In the genomic region with DNA sequence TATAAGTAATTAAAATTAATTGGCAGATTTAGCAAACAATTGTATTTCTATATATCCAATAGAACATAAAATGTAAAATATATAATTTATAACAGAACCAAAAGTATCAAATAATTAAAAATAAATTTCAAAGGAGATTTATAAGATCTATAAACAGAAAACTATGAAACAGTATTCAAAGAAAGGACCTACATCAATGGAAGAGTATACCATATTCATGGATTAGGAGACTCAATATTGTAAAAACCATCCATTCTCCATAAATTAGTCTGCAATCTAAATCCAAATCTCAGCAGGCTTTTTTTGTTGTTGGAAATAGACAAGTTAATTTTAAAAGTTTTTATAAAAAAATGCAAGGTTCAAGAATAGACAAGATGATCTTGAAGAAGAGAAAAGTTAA, we compare ENCODE assay signal across 28 cellular contexts.
"Had no signal": no experiment of that assay in that cellular context is flagged by ENCODE, and none has a peak within 500 bp of the region (broad histone marks: within the 10 kb centered on the region; RNA-seq: fewer than 3 reads in every experiment).

No MANE protein-coding gene starts in this region.

- H3K4me3 Mint-ChIP-seq: natural killer cell treated with Interleukin-12 subunit alpha and Interleukin-12 subunit beta and Interleukin-15 and Interleukin-18, amount 100 ng/mL, for 72 hours; nephron progenitor cell; neural crest cell; stimulated activated effector memory CD8-positive, alpha-beta T cell treated with anti-CD3 and anti-CD28 coated beads, Interleukin-12 subunit alpha, Interleukin-12 subunit beta, amount 100 ng/mL, for 72 hours; stimulated activated naive B cell treated with anti-CD40 and anti-IgM and Interleukin-4, amounts not matched to agents 10 μg/mL and 1 μg/mL and 100 μg/mL, for 72 hours; stimulated activated naive CD8-positive, alpha-beta T cell treated with anti-CD3 and anti-CD28 coated beads, Interleukin-15, Interleukin-2, amounts not matched to agents 100 ng/mL and 50 ng/mL, for 24 hours had no signal

- ATAC-seq: natural killer cell treated with Interleukin-12 subunit alpha and Interleukin-12 subunit beta and Interleukin-15 and Interleukin-18, amount 100 ng/mL, for 72 hours; psoas muscle; right cardiac atrium; right lobe of liver; stimulated activated effector memory CD8-positive, alpha-beta T cell treated with anti-CD3 and anti-CD28 coated beads, Interleukin-12 subunit alpha, Interleukin-12 subunit beta, amount 100 ng/mL, for 72 hours; stimulated activated naive B cell treated with anti-CD40 and anti-IgM and Interleukin-4, amounts not matched to agents 10 μg/mL and 1 μg/mL and 100 μg/mL, for 72 hours had no signal

- H3K4me1 ChIP-seq: parathyroid adenoma, psoas muscle, right lobe of liver, sigmoid colon, stomach, thyroid gland, tibial nerve, upper lobe of left lung, vagina had no signal

- H3K9me3 Mint-ChIP-seq: natural killer cell treated with Interleukin-12 subunit alpha and Interleukin-12 subunit beta and Interleukin-15 and Interleukin-18, amount 100 ng/mL, for 72 hours had no signal

- H3K27ac Mint-ChIP-seq: natural killer cell treated with Interleukin-12 subunit alpha and Interleukin-12 subunit beta and Interleukin-15 and Interleukin-18, amount 100 ng/mL, for 72 hours; nephron progenitor cell; progenitor cell of endocrine pancreas; stimulated activated effector memory CD8-positive, alpha-beta T cell treated with anti-CD3 and anti-CD28 coated beads, Interleukin-12 subunit alpha, Interleukin-12 subunit beta, amount 100 ng/mL, for 72 hours; stimulated activated naive B cell treated with anti-CD40 and anti-IgM and Interleukin-4, amounts not matched to agents 10 μg/mL and 1 μg/mL and 100 μg/mL, for 72 hours; stimulated activated naive CD8-positive, alpha-beta T cell treated with anti-CD3 and anti-CD28 coated beads, Interleukin-15, Interleukin-2, amounts not matched to agents 100 ng/mL and 50 ng/mL, for 24 hours had no signal

- H3K4me3 ChIP-seq: psoas muscle, right lobe of liver, sigmoid colon, stomach, thoracic aorta, thyroid gland, tibial nerve, upper lobe of left lung, vagina had no signal

- FAIRE-seq: small intestine, urothelium cell line had no signal

- H3K27ac ChIP-seq: neutrophil, parathyroid adenoma, psoas muscle, right lobe of liver, sigmoid colon, stomach, thoracic aorta, thyroid gland, tibial nerve, upper lobe of left lung, vagina had no signal

- H3K4me1 Mint-ChIP-seq: nephron progenitor cell; neural crest cell; stimulated activated naive B cell treated with anti-CD40 and anti-IgM and Interleukin-4, amounts not matched to agents 10 μg/mL and 1 μg/mL and 100 μg/mL, for 72 hours had no signal

- H3K27me3 Mint-ChIP-seq: stimulated activated naive CD8-positive, alpha-beta T cell treated with anti-CD3 and anti-CD28 coated beads, Interleukin-15, Interleukin-2, amounts not matched to agents 100 ng/mL and 50 ng/mL, for 24 hours had no signal

- H3K36me3 Mint-ChIP-seq: natural killer cell treated with Interleukin-12 subunit alpha and Interleukin-12 subunit beta and Interleukin-15 and Interleukin-18, amount 100 ng/mL, for 72 hours had no signal

- H3K9me3 ChIP-seq: neutrophil, psoas muscle, right lobe of liver, thoracic aorta, thyroid gland, vagina had no signal

- H3K27me3 ChIP-seq: neutrophil, right lobe of liver, sigmoid colon, thyroid gland, tibial nerve, upper lobe of left lung, vagina had no signal

- H3K36me3 ChIP-seq: neutrophil, right lobe of liver, sigmoid colon, stomach, thoracic aorta, thyroid gland, tibial nerve, upper lobe of left lung, vagina had no signal

- H3K9ac ChIP-seq: parathyroid adenoma had no signal

- DNase-seq: nephron progenitor cell; nucleus accumbens; psoas muscle; right cardiac atrium; sigmoid colon; small intestine; stimulated activated CD4-positive, alpha-beta T cell treated with anti-CD3 and anti-CD28 coated beads, Interleukin-15, amount 100 ng/mL, for 24 hours; stimulated activated CD4-positive, alpha-beta T cell treated with anti-CD3 and anti-CD28 coated beads, Interleukin-2, amount 100 ng/mL, for 24 hours; stimulated activated CD4-positive, alpha-beta T cell treated with anti-CD3 and anti-CD28 coated beads, Interleukin-2, amount 100 ng/mL, for 48 hours; stimulated activated CD4-positive, alpha-beta T cell treated with anti-CD3 and anti-CD28 coated beads, Interleukin-4, amount 100 ng/mL, for 24 hours; stimulated activated naive B cell treated with anti-CD40 and anti-IgM and Interleukin-4, amounts not matched to agents 10 μg/mL and 1 μg/mL and 100 μg/mL, for 72 hours; stimulated activated naive CD4-positive, alpha-beta T cell treated with Interleukin-2 at 50 U/mL for 16 hours; stomach; thyroid gland; trophoblast cell; upper lobe of left lung had no signal
